8 cellular contexts compared by ENCODE assay signal in the genomic region with DNA sequence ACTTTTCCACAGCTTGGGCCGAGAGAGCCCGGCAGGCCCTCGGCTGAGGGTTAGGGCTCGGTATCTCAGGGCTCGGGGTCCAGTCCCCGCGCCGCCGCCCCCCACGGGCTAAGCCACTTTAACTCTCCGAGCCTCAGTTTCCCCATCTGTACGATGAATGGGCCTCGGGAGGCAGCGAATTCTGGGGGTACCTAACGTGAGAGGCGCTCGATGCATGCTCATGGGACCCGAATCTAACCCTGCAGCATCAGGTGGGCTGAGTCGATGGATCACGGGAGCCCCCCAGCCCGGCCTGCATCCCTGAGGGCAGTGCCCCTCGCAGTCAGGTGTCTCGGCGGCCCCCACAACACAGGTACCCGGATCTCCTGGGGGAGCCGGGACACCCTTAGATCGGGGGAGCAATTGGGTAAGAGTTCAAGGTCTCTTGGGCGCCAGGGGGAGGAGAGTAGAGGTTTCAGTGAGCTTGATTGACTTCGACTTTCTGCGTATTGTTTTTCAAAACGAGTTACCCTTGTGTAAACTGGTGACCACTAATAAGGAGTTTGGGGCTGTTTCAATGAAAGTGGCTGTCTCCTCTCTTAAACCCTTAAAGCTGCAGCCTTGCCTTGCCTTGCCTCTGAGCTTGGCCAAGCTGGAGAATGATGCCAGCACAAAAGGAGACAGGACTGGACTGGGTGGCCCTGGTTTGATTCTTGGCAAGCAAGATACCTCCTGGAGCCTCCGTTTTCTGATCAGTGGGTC. TPM values are rescaled to one million over a fixed set of nuclear protein-coding genes. Genes with fewer than 3 reads are reported as not detected.
DNase-seq lines count a peak whose midpoint lies in the region; ATAC-seq and TF ChIP-seq lines count a peak whose summit lies in the region.

No MANE protein-coding gene starts in this region.

- no peaks in the 10 kb centered on the region for H3K36me3 Mint-ChIP-seq in activated naive CD4-positive, alpha-beta T cell treated with anti-CD3 and anti-CD28 coated beads for 36 hours (ENCODE audit: low read depth)
- no peaks in the 10 kb centered on the region for H3K36me3 Mint-ChIP-seq in neural crest cell (ENCODE audit: low read depth)

- peak overlapping the region; percentile 88 for H3K4me3 Mint-ChIP-seq in activated naive CD4-positive, alpha-beta T cell treated with anti-CD3 and anti-CD28 coated beads for 36 hours
- H3K4me3 Mint-ChIP-seq in neural crest cell, result peak overlapping the region; percentile 89

- peak overlapping the region; percentile 70 for H3K27ac ChIP-seq in KOPT-K1 (ENCODE audit: low read depth, low read length, poor library complexity, severe bottlenecking)
- H3K27ac ChIP-seq in fibroblast of lung (ENCODE audit: insufficient read depth, low read length), result peak overlapping the region; percentile 79

- CTCF ChIA-PET in activated naive CD4-positive, alpha-beta T cell treated with anti-CD3 and anti-CD28 coated beads for 36 hours (lab: Charles Lee), result interaction anchor here (1.0 kb wide), 2 partner anchors 105 to 213 kb away, joined by 3 to 4 read pairs; no protein-coding TSS in a partner anchor

- no peaks in the 10 kb centered on the region for H3K9me3 ChIP-seq in KOPT-K1 (ENCODE audit: insufficient read depth, low read length, poor library complexity, severe bottlenecking)
- no peaks in the 10 kb centered on the region for H3K9me3 ChIP-seq in fibroblast of lung (ENCODE audit: control insufficient read depth, insufficient read depth, low read depth, low read length)

- H4K20me1 ChIP-seq in fibroblast of lung (ENCODE audit: control insufficient read depth, extremely low read depth, insufficient read depth, low read length), result no peaks in the 10 kb centered on the region

- peak overlapping the region; percentile 78 for H3K9ac ChIP-seq in fibroblast of lung (ENCODE audit: insufficient read depth, low read length)

- no peak for ATAC-seq in GM19455 (IDR thresholded peaks at IDR 0.05; ENCODE audit: unreplicated experiment)

- H3K4me2 ChIP-seq in fibroblast of lung (ENCODE audit: extremely low read depth, insufficient read depth, low read length), result peak overlapping the region; percentile 91

- H2AFZ ChIP-seq in fibroblast of lung (ENCODE audit: low read length), result peak overlapping the region; percentile 37

- H3K27me3 ChIP-seq in fibroblast of lung (ENCODE audit: control insufficient read depth, insufficient read depth, low read length), result no peaks in the 10 kb centered on the region

- H3K36me3 ChIP-seq in KOPT-K1 (ENCODE audit: insufficient read depth, low read length) (no peaks in the 10 kb centered on the region), fibroblast of lung (ENCODE audit: control insufficient read depth, insufficient read depth, low read length) (no peaks in the 10 kb centered on the region)

- peaks cover 3% of the 10 kb centered on the region for H3K4me1 ChIP-seq in fibroblast of lung (ENCODE audit: control insufficient read depth, extremely low read depth, insufficient read depth, low read length)

- intact Hi-C loops in activated naive CD4-positive, alpha-beta T cell treated with anti-CD3 and anti-CD28 coated beads for 36 hours (cut with micrococcal nuclease), result loop anchor here (5.0 kb wide), 3 partner anchors 77 to 178 kb away; a partner anchor contains a TSS

- peak; percentile 37 for DNase-seq in activated naive CD4-positive, alpha-beta T cell treated with anti-CD3 and anti-CD28 coated beads for 36 hours
- DNase-seq in activated naive CD4-positive, alpha-beta T cell treated with anti-CD3 and anti-CD28 coated beads, Interleukin-2, amount 50 U/mL, for 16 hours, result no peak
- DNase-seq in activated CD8-positive, alpha-beta memory T cell treated with anti-CD3 and anti-CD28 coated beads for 24 hours, result peak; percentile 70
- DNase-seq in fibroblast of lung (ENCODE audit: low read depth in 2 of 2) (peak; percentile 14 to 37), neural crest cell (ENCODE audit: low read depth, low spot score) (no peak), OCI-M2 (lab: John Stamatoyannopoulos, UW; ENCODE audit: unreplicated experiment) (no peak)

- TF ChIP-seq CTCF in fibroblast of lung (conservative IDR thresholded peaks at IDR 0.05 in 1 of 2, IDR thresholded peaks at IDR 0.05 in 1 of 2; ENCODE audit: low read depth in 1 of 2, low read length in 2 of 2) (no peak), neural crest cell (conservative IDR thresholded peaks at IDR 0.05) (no peak)

- peaks cover 35% of the 10 kb centered on the region for H3K4me1 Mint-ChIP-seq in activated naive CD4-positive, alpha-beta T cell treated with anti-CD3 and anti-CD28 coated beads for 36 hours (ENCODE audit: low read depth)
- H3K4me1 Mint-ChIP-seq in neural crest cell, result peaks cover 34% of the 10 kb centered on the region

- H3K79me2 ChIP-seq in fibroblast of lung (ENCODE audit: control insufficient read depth, insufficient read depth, low read length), result peaks cover 28% of the 10 kb centered on the region

- peak overlapping the region; percentile 75 to 98 (median 84) for H3K4me3 ChIP-seq in fibroblast of lung (replicated peaks in 1 of 4; ENCODE audit: control extremely low read depth in 1 of 4, insufficient read depth in 1 of 4, low read depth in 3 of 4, low read length in 4 of 4)

- H3K27ac Mint-ChIP-seq in activated naive CD4-positive, alpha-beta T cell treated with anti-CD3 and anti-CD28 coated beads for 36 hours, result no peak overlapping the region
- H3K27ac Mint-ChIP-seq in neural crest cell (ENCODE audit: unreplicated experiment), result peak overlapping the region; percentile 91

- H3K9me3 Mint-ChIP-seq in activated naive CD4-positive, alpha-beta T cell treated with anti-CD3 and anti-CD28 coated beads for 36 hours, result no peaks in the 10 kb centered on the region
- H3K9me3 Mint-ChIP-seq in neural crest cell, result no peaks in the 10 kb centered on the region

- H3K27me3 Mint-ChIP-seq in activated naive CD4-positive, alpha-beta T cell treated with anti-CD3 and anti-CD28 coated beads for 36 hours (ENCODE audit: low read depth), result no peaks in the 10 kb centered on the region
- no peaks in the 10 kb centered on the region for H3K27me3 Mint-ChIP-seq in neural crest cell (ENCODE audit: low read depth)

RNA-seq across cellular contexts. Expression of a gene that starts 0.6 kb away (rescaled TPM):
- total RNA-seq in activated naive CD4-positive, alpha-beta T cell treated with anti-CD3 and anti-CD28 coated beads for 36 hours, result 10 to 100 TPM; 22.9 to 26.0 TPM
- 105 and 207 TPM in 2 replicates for total RNA-seq in fibroblast of lung
- polyA plus RNA-seq in fibroblast of lung, result 34.9 and 36.2 TPM in 2 replicates
- polyA plus RNA-seq in fibroblast of lung (2012), result 50.2 and 56.1 TPM in 2 replicates
- polyA minus RNA-seq in fibroblast of lung (ENCODE audit: low replicate concordance), result 112 and 142 TPM in 2 replicates
- 123 and 126 TPM in 2 replicates for total RNA-seq in neural crest cell

RNA-seq across cellular contexts. Expression of a gene that starts 36.8 kb away (rescaled TPM):
- total RNA-seq in activated naive CD4-positive, alpha-beta T cell treated with anti-CD3 and anti-CD28 coated beads for 36 hours, result 10 to 100 TPM; 21.5 to 24.0 TPM
- total RNA-seq in fibroblast of lung (10.8 and 16.7 TPM in 2 replicates), neural crest cell (80.2 and 80.5 TPM in 2 replicates)
- polyA plus RNA-seq in fibroblast of lung, result 24.5 and 27.8 TPM in 2 replicates
- polyA plus RNA-seq in fibroblast of lung (2012), result 33.4 and 41.7 TPM in 2 replicates
- 67.0 and 86.1 TPM in 2 replicates for polyA minus RNA-seq in fibroblast of lung (ENCODE audit: low replicate concordance)

Comparison
In these comparisons a context has a peak if more than half of its experiments do, and no peak if none do; other contexts are left out.
1. DNase-seq: peak in activated naive CD4-positive, alpha-beta T cell treated with anti-CD3 and anti-CD28 coated beads for 36 hours (single experiment), activated CD8-positive, alpha-beta memory T cell treated with anti-CD3 and anti-CD28 coated beads for 24 hours (single experiment) and fibroblast of lung (2 of 2); none in activated naive CD4-positive, alpha-beta T cell treated with anti-CD3 and anti-CD28 coated beads, Interleukin-2, amount 50 U/mL, for 16 hours (single experiment), neural crest cell (single experiment) and OCI-M2 (single experiment).